Comparison of ENCODE assay signal across 23 cellular contexts in the genomic region with DNA sequence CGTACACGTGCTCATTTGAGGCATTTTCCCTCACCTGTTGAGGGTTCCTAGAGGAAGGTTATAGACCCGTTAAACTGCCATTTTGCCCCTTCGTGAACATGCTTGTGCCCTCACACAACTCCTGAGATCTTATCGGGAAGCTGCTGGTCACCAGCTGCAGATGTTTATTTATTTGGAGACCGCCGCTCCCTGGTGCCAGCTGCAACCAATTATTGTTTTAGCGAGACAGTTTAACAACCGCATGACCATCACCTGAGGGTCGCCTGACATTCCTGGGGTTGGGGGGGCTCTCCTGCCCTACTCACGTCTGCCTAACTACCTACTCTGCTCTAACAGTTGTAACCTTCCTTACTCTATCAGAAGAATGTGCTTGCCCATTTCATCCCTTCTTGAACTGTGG.
"Had no signal": no experiment of that assay in that cellular context is flagged by ENCODE, and none has a peak within 500 bp of the region (broad histone marks: within the 10 kb centered on the region; RNA-seq: fewer than 3 reads in every experiment).

No MANE protein-coding gene starts in this region.

- H3K9me3 Mint-ChIP-seq: activated CD4-positive, alpha-beta memory T cell treated with anti-CD3 and anti-CD28 coated beads, Interleukin-2, amount 10 ng/mL, durations not matched to agents 7 days and 5 days; activated CD4-positive, alpha-beta T cell treated with anti-CD3 and anti-CD28 coated beads, Interleukin-2, amount 10 ng/mL, durations not matched to agents 7 days and 5 days; activated naive CD4-positive, alpha-beta T cell treated with anti-CD3 and anti-CD28 coated beads, Interleukin-2, amount 50 U/mL, for 24 hours; activated naive CD8-positive, alpha-beta T cell treated with anti-CD3 and anti-CD28 coated beads, Interleukin-2, amount 50 U/mL, for 24 hours; activated T-cell treated with anti-CD3 and anti-CD28 coated beads, Interleukin-2, amount 50 U/mL, for 24 hours; endodermal cell had no signal

- H3K4me3 Mint-ChIP-seq: activated CD4-positive, alpha-beta memory T cell treated with anti-CD3 and anti-CD28 coated beads, Interleukin-2, amount 10 ng/mL, durations not matched to agents 7 days and 5 days; activated CD4-positive, alpha-beta T cell treated with anti-CD3 and anti-CD28 coated beads, Interleukin-2, amount 10 ng/mL, durations not matched to agents 7 days and 5 days; activated naive CD4-positive, alpha-beta T cell treated with anti-CD3 and anti-CD28 coated beads, Interleukin-2, amount 50 U/mL, for 24 hours; activated naive CD8-positive, alpha-beta T cell treated with anti-CD3 and anti-CD28 coated beads, Interleukin-2, amount 50 U/mL, for 24 hours; activated T-cell treated with anti-CD3 and anti-CD28 coated beads, Interleukin-2, amount 50 U/mL, for 24 hours; endodermal cell; mesothelial cell of epicardium; naive thymus-derived CD4-positive, alpha-beta T cell; neural crest cell; stimulated activated naive B cell treated with anti-CD40 and anti-IgM and Interleukin-4, amounts not matched to agents 10 μg/mL and 1 μg/mL and 100 μg/mL, for 72 hours had no signal

- DNase-seq: activated CD4-positive, alpha-beta memory T cell treated with anti-CD3 and anti-CD28 coated beads, Interleukin-2, amount 10 ng/mL, durations not matched to agents 7 days and 5 days; activated CD4-positive, alpha-beta T cell treated with anti-CD3 and anti-CD28 coated beads for 1 hour; activated CD4-positive, alpha-beta T cell treated with anti-CD3 and anti-CD28 coated beads, Interleukin-2, amount 10 ng/mL, durations not matched to agents 7 days and 5 days; activated CD8-positive, alpha-beta memory T cell treated with anti-CD3 and anti-CD28 coated beads, Interleukin-2, amount 50 U/mL, for 48 hours; activated gamma-delta T cell; activated naive CD8-positive, alpha-beta T cell treated with anti-CD3 and anti-CD28 coated beads, Interleukin-2, amount 50 U/mL, for 24 hours; activated T-cell treated with anti-CD3 and anti-CD28 coated beads, Interleukin-2, amount 50 U/mL, for 24 hours; amygdala; caudate nucleus; endodermal cell; glutamatergic neuron; naive thymus-derived CD4-positive, alpha-beta T cell; occipital lobe; stimulated activated CD4-positive, alpha-beta T cell treated with anti-CD3 and anti-CD28 coated beads, Interleukin-15, amount 100 ng/mL, for 24 hours; stimulated activated CD4-positive, alpha-beta T cell treated with anti-CD3 and anti-CD28 coated beads, Interleukin-2, amount 100 ng/mL, for 24 hours; stimulated activated naive B cell treated with anti-CD40 and anti-IgM and Interleukin-4, amounts not matched to agents 10 μg/mL and 1 μg/mL and 100 μg/mL, for 72 hours; stomach; T-helper 2 cell; thyroid gland; upper lobe of right lung had no signal

- H3K27ac Mint-ChIP-seq: activated CD4-positive, alpha-beta memory T cell treated with anti-CD3 and anti-CD28 coated beads, Interleukin-2, amount 10 ng/mL, durations not matched to agents 7 days and 5 days; activated CD4-positive, alpha-beta T cell treated with anti-CD3 and anti-CD28 coated beads, Interleukin-2, amount 10 ng/mL, durations not matched to agents 7 days and 5 days; activated naive CD4-positive, alpha-beta T cell treated with anti-CD3 and anti-CD28 coated beads, Interleukin-2, amount 50 U/mL, for 24 hours; activated naive CD8-positive, alpha-beta T cell treated with anti-CD3 and anti-CD28 coated beads, Interleukin-2, amount 50 U/mL, for 24 hours; activated T-cell treated with anti-CD3 and anti-CD28 coated beads, Interleukin-2, amount 50 U/mL, for 24 hours; endodermal cell; mesothelial cell of epicardium; naive thymus-derived CD4-positive, alpha-beta T cell; stimulated activated naive B cell treated with anti-CD40 and anti-IgM and Interleukin-4, amounts not matched to agents 10 μg/mL and 1 μg/mL and 100 μg/mL, for 72 hours had no signal

- H3K27me3 Mint-ChIP-seq: activated CD4-positive, alpha-beta memory T cell treated with anti-CD3 and anti-CD28 coated beads, Interleukin-2, amount 10 ng/mL, durations not matched to agents 7 days and 5 days had no signal

- H3K4me1 Mint-ChIP-seq: activated CD4-positive, alpha-beta memory T cell treated with anti-CD3 and anti-CD28 coated beads, Interleukin-2, amount 10 ng/mL, durations not matched to agents 7 days and 5 days; activated CD4-positive, alpha-beta T cell treated with anti-CD3 and anti-CD28 coated beads, Interleukin-2, amount 10 ng/mL, durations not matched to agents 7 days and 5 days; activated naive CD4-positive, alpha-beta T cell treated with anti-CD3 and anti-CD28 coated beads, Interleukin-2, amount 50 U/mL, for 24 hours; activated naive CD8-positive, alpha-beta T cell treated with anti-CD3 and anti-CD28 coated beads, Interleukin-2, amount 50 U/mL, for 24 hours; mesothelial cell of epicardium; naive thymus-derived CD4-positive, alpha-beta T cell; neural crest cell; stimulated activated naive B cell treated with anti-CD40 and anti-IgM and Interleukin-4, amounts not matched to agents 10 μg/mL and 1 μg/mL and 100 μg/mL, for 72 hours had no signal

- H3K36me3 Mint-ChIP-seq: activated naive CD4-positive, alpha-beta T cell treated with anti-CD3 and anti-CD28 coated beads, Interleukin-2, amount 50 U/mL, for 24 hours; mesothelial cell of epicardium; naive thymus-derived CD4-positive, alpha-beta T cell; stimulated activated naive B cell treated with anti-CD40 and anti-IgM and Interleukin-4, amounts not matched to agents 10 μg/mL and 1 μg/mL and 100 μg/mL, for 72 hours had no signal

- ATAC-seq: activated naive CD8-positive, alpha-beta T cell treated with anti-CD3 and anti-CD28 coated beads, Interleukin-2, amount 50 U/mL, for 24 hours; naive thymus-derived CD4-positive, alpha-beta T cell; stimulated activated naive B cell treated with anti-CD40 and anti-IgM and Interleukin-4, amounts not matched to agents 10 μg/mL and 1 μg/mL and 100 μg/mL, for 72 hours; upper lobe of right lung had no signal
